8 cellular contexts compared by ENCODE assay signal in the genomic region with DNA sequence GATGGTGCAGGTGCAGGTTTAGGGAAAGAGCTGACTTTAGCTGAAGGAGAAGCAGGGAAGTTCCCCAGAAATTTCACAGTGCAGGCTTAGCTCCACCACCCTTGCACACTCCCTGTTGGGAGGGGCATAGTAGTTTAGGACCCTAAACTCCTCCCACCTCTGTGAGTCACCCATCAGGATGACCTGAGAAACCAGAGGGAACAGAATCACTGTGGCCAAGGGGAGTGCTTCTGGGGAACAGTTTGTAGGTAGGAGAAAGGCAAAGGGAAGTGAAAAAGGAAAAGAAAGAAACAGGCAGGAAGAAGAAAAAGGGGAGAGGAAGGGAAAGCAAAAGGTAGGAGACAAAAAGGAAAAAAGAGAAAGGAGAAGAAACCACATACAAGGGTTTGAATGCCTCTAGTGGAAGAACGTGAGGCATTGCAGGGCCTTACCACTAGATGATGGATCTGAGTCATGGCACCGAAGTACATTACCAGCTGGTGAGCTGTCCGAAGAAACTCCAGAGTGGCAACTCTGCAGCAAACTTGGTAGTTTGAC.
DNase-seq lines count a peak whose midpoint lies in the region; ATAC-seq, FAIRE-seq and TF ChIP-seq lines count a peak whose summit lies in the region.

No MANE protein-coding gene starts in this region.

- no peak overlapping the region for H3K23ac ChIP-seq in H1 (ENCODE audit: insufficient read length)

- no peak overlapping the region for H3K27ac Mint-ChIP-seq in progenitor cell of endocrine pancreas

- DNase-seq in NCI-H2171 (lab: John Stamatoyannopoulos, UW) (peak; percentile 11), H1 (ENCODE audit: low read depth in 1 of 2, low spot score in 2 of 2) (no peak), progenitor cell of endocrine pancreas (ENCODE audit: low spot score, unreplicated experiment) (no peak), NCI-H1048 (lab: John Stamatoyannopoulos, UW) (no peak), COR-L47 (lab: John Stamatoyannopoulos, UW) (no peak), GM13976 (ENCODE audit: low spot score) (no peak)

- H3K79me1 ChIP-seq in H1 (ENCODE audit: low read depth, low read length) = no peaks in the 10 kb centered on the region

- H3K9ac ChIP-seq in H1 (replicated peaks in 1 of 4; ENCODE audit: extremely low read depth in 1 of 4, low read depth in 3 of 4, low read length in 3 of 4) = no peak overlapping the region

- H3K27ac ChIP-seq in H1 (ENCODE audit: low read depth, low read length) = no peak overlapping the region

- H4K91ac ChIP-seq in H1 (replicated peaks; ENCODE audit: insufficient read length, low read length) = no peak overlapping the region

- H2BK20ac ChIP-seq in H1 (ENCODE audit: low read length) = no peak overlapping the region

- no peak overlapping the region for H3K18ac ChIP-seq in H1 (ENCODE audit: extremely low read depth, low read length)

- no peaks in the 10 kb centered on the region for H3K23me2 ChIP-seq in H1 (ENCODE audit: low read depth, low read length)

- H3K4me2 ChIP-seq in H1 (ENCODE audit: insufficient read depth in 1 of 2, low read depth in 2 of 2, low read length in 2 of 2) = no peak overlapping the region

- H3K79me2 ChIP-seq in H1 (ENCODE audit: control insufficient read depth in 1 of 2, insufficient read depth in 2 of 2, low read length in 2 of 2) = no peaks in the 10 kb centered on the region

- no peaks in the 10 kb centered on the region for H3K9me3 ChIP-seq in H1 (ENCODE audit: insufficient read depth in 2 of 2, low read depth in 1 of 2, low read length in 1 of 2)

- H2BK12ac ChIP-seq in H1 (ENCODE audit: low read depth, low read length) = no peak overlapping the region

- no peaks in the 10 kb centered on the region for H3K4me1 ChIP-seq in H1 (replicated peaks in 1 of 4; ENCODE audit: control insufficient read depth in 3 of 4, insufficient read depth in 4 of 4, low read length in 3 of 4)

- H3K56ac ChIP-seq in H1 (replicated peaks; ENCODE audit: insufficient read length, low read depth, low read length) = no peak overlapping the region

- H2BK15ac ChIP-seq in H1 (ENCODE audit: low read length) = no peak overlapping the region

- H2BK120ac ChIP-seq in H1 (replicated peaks; ENCODE audit: low read depth, low read length) = no peak overlapping the region

- no peaks in the 10 kb centered on the region for H3K27me3 Mint-ChIP-seq in progenitor cell of endocrine pancreas

- no peaks in the 10 kb centered on the region for H3K36me3 Mint-ChIP-seq in progenitor cell of endocrine pancreas (ENCODE audit: insufficient read depth)

- H3K36me3 ChIP-seq in H1 (ENCODE audit: control insufficient read depth in 2 of 4, insufficient read depth in 4 of 4, low read length in 3 of 4) = no peaks in the 10 kb centered on the region

- H3K14ac ChIP-seq in H1 (ENCODE audit: insufficient read length) = no peak overlapping the region

- no peaks in the 10 kb centered on the region for H3K27me3 ChIP-seq in H1 (replicated peaks in 1 of 4; ENCODE audit: control insufficient read depth in 3 of 4, extremely low read depth in 1 of 4, insufficient read depth in 3 of 4, low read length in 3 of 4)

- in situ Hi-C loops in GM13976 (cut with MboI; ENCODE audit: low sequenced_read_pairs, unreplicated experiment) = no loop called here

- H3K4me3 Mint-ChIP-seq in progenitor cell of endocrine pancreas (ENCODE audit: low read depth) = no peak overlapping the region

- TF ChIP-seq CTCF in H1 (IDR thresholded peaks at IDR 0.05; ENCODE audit: control extremely low read depth in 1 of 3, insufficient read depth in 1 of 3, low read depth in 1 of 3, low read length in 3 of 3) = peak in 2 of 3 experiments; percentile 28 to 61; a peak in 2 of 4 replicates
- TF ChIP-seq CTCF in progenitor cell of endocrine pancreas (IDR thresholded peaks at IDR 0.05; ENCODE audit: unreplicated experiment) = peak; percentile 36
- no peak for TF ChIP-seq CTCF in GM13976 (IDR thresholded peaks at IDR 0.05; ENCODE audit: borderline replicate concordance, control extremely low read depth, extremely low read depth, insufficient read depth, missing control alignments)

- peak overlapping the region; percentile 40; the same call in 1 of the 2 replicates for H2AFZ ChIP-seq in H1 (ENCODE audit: low read length)

- CTCF ChIA-PET in H1 (lab: Charles Lee; ENCODE audit: partially characterized antibody) = interaction anchor here (0.5 to 3.6 kb wide), 8 partner anchors 11 to 682 kb away, joined by 3 to 21 read pairs (median 4); no protein-coding TSS in a partner anchor

- no peak overlapping the region for H4K8ac ChIP-seq in H1 (ENCODE audit: extremely low read depth, insufficient read depth, low read length)

- H3K9me3 Mint-ChIP-seq in progenitor cell of endocrine pancreas (ENCODE audit: low read depth) = no peaks in the 10 kb centered on the region

- no peak overlapping the region for H3K4me3 ChIP-seq in H1 (ENCODE audit: extremely low read depth in 1 of 4, insufficient read depth in 2 of 4, low read depth in 3 of 4, low read length in 4 of 4)

- peak; percentile 49 to 54 for TF ChIP-seq RAD21 in H1 (IDR thresholded peaks at IDR 0.05 in 1 of 2, conservative IDR thresholded peaks at IDR 0.05 in 1 of 2; ENCODE audit: low read depth in 2 of 2, low read length in 2 of 2)

- TF ChIP-seq EP300 in H1 (IDR thresholded peaks at IDR 0.05; ENCODE audit: borderline replicate concordance in 1 of 2, low read depth in 2 of 2, low read length in 2 of 2) = no peak

- peak; percentile 19 for FAIRE-seq in H1 (lab: Jason Lieb, UNC)

- no peaks in the 10 kb centered on the region for H4K20me1 ChIP-seq in H1 (replicated peaks in 1 of 2; ENCODE audit: control insufficient read depth in 1 of 2, insufficient read depth in 2 of 2, low read length in 2 of 2)

- no peak overlapping the region for H2BK5ac ChIP-seq in H1 (ENCODE audit: low read depth, low read length)

- no peak overlapping the region for H3K4ac ChIP-seq in H1 (replicated peaks; ENCODE audit: insufficient read length, low read depth, low read length)

- ATAC-seq in GM18498 (IDR thresholded peaks at IDR 0.05; ENCODE audit: unreplicated experiment) (peak; percentile 58), HG02759 (IDR thresholded peaks at IDR 0.05; ENCODE audit: unreplicated experiment) (peak; percentile 88)

- H3K4me1 Mint-ChIP-seq in progenitor cell of endocrine pancreas (ENCODE audit: low read depth) = no peaks in the 10 kb centered on the region

- H2AK5ac ChIP-seq in H1 (ENCODE audit: low read depth, low read length) = no peak overlapping the region

- TF ChIP-seq POLR2A in H1 (IDR thresholded peaks at IDR 0.05; ENCODE audit: control extremely low read depth in 1 of 2, low read depth in 2 of 2, low read length in 2 of 2) = no peak

- 72% methylated on average over 3 of the region's 3 CpGs; no CpG with 5 or more reads in 1 of the 2 experiments for WGBS in H1 (ENCODE audit: extremely low coverage in 1 of 2, insufficient coverage in 1 of 2, insufficient read length in 1 of 2, insufficient replicate concordance in 2 of 2, low coverage in 1 of 2, low lambda C conversion rate in 2 of 2, missing lambda C conversion rate in 1 of 2), 2 experiments

- no peak overlapping the region for H4K5ac ChIP-seq in H1 (ENCODE audit: insufficient read length, low read depth, low read length)

- POLR2A ChIA-PET in H1 (lab: Charles Lee; ENCODE audit: partially characterized antibody) = no interaction called here

TF ChIP-seq in H1, 55 proteins besides CTCF, POLR2A, EP300 and RAD21:
- no peak for TF ChIP-seq CBX8 (IDR thresholded peaks at IDR 0.05; ENCODE audit: borderline replicate concordance, low read depth, low read length)
- 0 out of 2 replicates have a peak, but pooled peaks have one; percentile 38 for TF ChIP-seq JUND (IDR thresholded peaks at IDR 0.05; ENCODE audit: low read length)
